17 cellular contexts compared by ENCODE assay signal in genomic region chr5:157352756-157353340, GRCh38.
DNase-seq lines count a peak whose midpoint lies in the region; ATAC-seq lines count a peak whose summit lies in the region.
"Had no signal": no experiment of that assay in that cellular context is flagged by ENCODE, and none has a peak within 500 bp of the region (broad histone marks: within the 10 kb centered on the region; RNA-seq: fewer than 3 reads in every experiment).

No MANE protein-coding gene starts in this region.

- H3K4me3 ChIP-seq in CD4-positive, CD25-positive, alpha-beta regulatory T cell (ENCODE audit: low read depth, low read length): no peak overlapping the region
- H3K4me3 ChIP-seq: BLaER1 treated with 17β-estradiol and CSF1 and Interleukin-3, amounts not matched to agents 10 nM and 100 nM; right lobe of liver; upper lobe of right lung had no signal

- peak; percentile 76 for DNase-seq in activated CD4-positive, alpha-beta T cell treated with anti-CD3 and anti-CD28 coated beads for 48 hours
- no peak for DNase-seq in activated CD4-positive, alpha-beta T cell treated with anti-CD3 and anti-CD28 coated beads, Interleukin-2, amount 50 U/mL, for 1 hour
- DNase-seq in CD4-positive, CD25-positive, alpha-beta regulatory T cell: no peak
- peak; percentile 43 to 58 for DNase-seq in stimulated activated CD4-positive, alpha-beta T cell treated with anti-CD3 and anti-CD28 coated beads, Interleukin-15, amount 100 ng/mL, for 48 hours (ENCODE audit: low read depth in 2 of 2)
- DNase-seq in MV-4-11 (lab: John Stamatoyannopoulos, UW) (no peak), NK-92 (lab: John Stamatoyannopoulos, UW; ENCODE audit: unreplicated experiment) (no peak), left lobe of liver (ENCODE audit: low spot score) (no peak)
- DNase-seq: foreskin keratinocyte, GOT3, NCI-H146, NCI-H226, occipital lobe, right lobe of liver, upper lobe of right lung had no signal

- peak overlapping the region in 2 of 3 donors; percentile 77 to 94 for H3K27ac Mint-ChIP-seq in CD4-positive, CD25-positive, alpha-beta regulatory T cell
- peak overlapping the region; percentile 89 for H3K27ac Mint-ChIP-seq in activated naive CD8-positive, alpha-beta T cell
- H3K27ac Mint-ChIP-seq: WTC11 had no signal

- H3K4me1 Mint-ChIP-seq in CD4-positive, CD25-positive, alpha-beta regulatory T cell: peaks cover 27 to 54% (median 30%) of the 10 kb centered on the region in 4 donors
- peaks cover 47% of the 10 kb centered on the region for H3K4me1 Mint-ChIP-seq in activated naive CD8-positive, alpha-beta T cell (ENCODE audit: low read depth)

- H3K27me3 ChIP-seq in CD4-positive, CD25-positive, alpha-beta regulatory T cell (ENCODE audit: control insufficient read depth, insufficient read depth, low read length): no peaks in the 10 kb centered on the region
- H3K27me3 ChIP-seq: BLaER1 treated with 17β-estradiol and CSF1 and Interleukin-3, amounts not matched to agents 10 nM and 100 nM; foreskin keratinocyte; right lobe of liver; upper lobe of right lung had no signal

- no peak overlapping the region for H3K27ac ChIP-seq in CD4-positive, CD25-positive, alpha-beta regulatory T cell (ENCODE audit: insufficient read depth, low read length, poor library complexity, severe bottlenecking)
- H3K27ac ChIP-seq: BLaER1 treated with 17β-estradiol and CSF1 and Interleukin-3, amounts not matched to agents 10 nM and 100 nM; foreskin keratinocyte; right lobe of liver; upper lobe of right lung had no signal

- H3K27me3 Mint-ChIP-seq in CD4-positive, CD25-positive, alpha-beta regulatory T cell: no peaks in the 10 kb centered on the region
- no peaks in the 10 kb centered on the region for H3K27me3 Mint-ChIP-seq in activated naive CD8-positive, alpha-beta T cell

- no peaks in the 10 kb centered on the region for H3K9me3 ChIP-seq in CD4-positive, CD25-positive, alpha-beta regulatory T cell (ENCODE audit: control insufficient read depth in 2 of 2, low read length in 2 of 2)
- H3K9me3 ChIP-seq: BLaER1 treated with 17β-estradiol and CSF1 and Interleukin-3, amounts not matched to agents 10 nM and 100 nM; right lobe of liver; upper lobe of right lung had no signal

- H3K4me1 ChIP-seq in CD4-positive, CD25-positive, alpha-beta regulatory T cell (ENCODE audit: control insufficient read depth, insufficient read depth, low read length, poor library complexity, severe bottlenecking): peaks cover 4% of the 10 kb centered on the region
- H3K4me1 ChIP-seq: BLaER1 treated with 17β-estradiol and CSF1 and Interleukin-3, amounts not matched to agents 10 nM and 100 nM; foreskin keratinocyte; right lobe of liver; upper lobe of right lung had no signal

- no peak for ATAC-seq in CD4-positive, CD25-positive, alpha-beta regulatory T cell (ENCODE audit: low read depth in 2 of 2)
- no peak for ATAC-seq in left lobe of liver
- ATAC-seq: foreskin keratinocyte, upper lobe of right lung, WTC11 had no signal

- H3K4me3 Mint-ChIP-seq in CD4-positive, CD25-positive, alpha-beta regulatory T cell: no peak overlapping the region
- H3K4me3 Mint-ChIP-seq in activated naive CD8-positive, alpha-beta T cell: no peak overlapping the region
- H3K4me3 Mint-ChIP-seq: WTC11 had no signal

- peaks cover 41% of the 10 kb centered on the region for H3K36me3 Mint-ChIP-seq in CD4-positive, CD25-positive, alpha-beta regulatory T cell
- H3K36me3 Mint-ChIP-seq in activated naive CD8-positive, alpha-beta T cell: peaks cover 10% of the 10 kb centered on the region

- no peaks in the 10 kb centered on the region for H3K9me3 Mint-ChIP-seq in CD4-positive, CD25-positive, alpha-beta regulatory T cell
- H3K9me3 Mint-ChIP-seq in activated naive CD8-positive, alpha-beta T cell (ENCODE audit: low read depth): no peaks in the 10 kb centered on the region
- H3K9me3 Mint-ChIP-seq: WTC11 had no signal

- H3K36me3 ChIP-seq in CD4-positive, CD25-positive, alpha-beta regulatory T cell (ENCODE audit: control insufficient read depth, insufficient read depth, low read length): peaks cover 65% of the 10 kb centered on the region
- H3K36me3 ChIP-seq: right lobe of liver, upper lobe of right lung had no signal

Comparison
In these comparisons a context has a peak if more than half of its experiments do, and no peak if none do; other contexts are left out.
1. DNase-seq: peak in activated CD4-positive, alpha-beta T cell treated with anti-CD3 and anti-CD28 coated beads for 48 hours (single experiment) and stimulated activated CD4-positive, alpha-beta T cell treated with anti-CD3 and anti-CD28 coated beads, Interleukin-15, amount 100 ng/mL, for 48 hours (2 of 2); none in activated CD4-positive, alpha-beta T cell treated with anti-CD3 and anti-CD28 coated beads, Interleukin-2, amount 50 U/mL, for 1 hour (single experiment), CD4-positive, CD25-positive, alpha-beta regulatory T cell (0 of 3), MV-4-11 (single experiment), NK-92 (single experiment) and left lobe of liver (single experiment).